ENCODE assay signal across 9 cellular contexts in the genomic region with DNA sequence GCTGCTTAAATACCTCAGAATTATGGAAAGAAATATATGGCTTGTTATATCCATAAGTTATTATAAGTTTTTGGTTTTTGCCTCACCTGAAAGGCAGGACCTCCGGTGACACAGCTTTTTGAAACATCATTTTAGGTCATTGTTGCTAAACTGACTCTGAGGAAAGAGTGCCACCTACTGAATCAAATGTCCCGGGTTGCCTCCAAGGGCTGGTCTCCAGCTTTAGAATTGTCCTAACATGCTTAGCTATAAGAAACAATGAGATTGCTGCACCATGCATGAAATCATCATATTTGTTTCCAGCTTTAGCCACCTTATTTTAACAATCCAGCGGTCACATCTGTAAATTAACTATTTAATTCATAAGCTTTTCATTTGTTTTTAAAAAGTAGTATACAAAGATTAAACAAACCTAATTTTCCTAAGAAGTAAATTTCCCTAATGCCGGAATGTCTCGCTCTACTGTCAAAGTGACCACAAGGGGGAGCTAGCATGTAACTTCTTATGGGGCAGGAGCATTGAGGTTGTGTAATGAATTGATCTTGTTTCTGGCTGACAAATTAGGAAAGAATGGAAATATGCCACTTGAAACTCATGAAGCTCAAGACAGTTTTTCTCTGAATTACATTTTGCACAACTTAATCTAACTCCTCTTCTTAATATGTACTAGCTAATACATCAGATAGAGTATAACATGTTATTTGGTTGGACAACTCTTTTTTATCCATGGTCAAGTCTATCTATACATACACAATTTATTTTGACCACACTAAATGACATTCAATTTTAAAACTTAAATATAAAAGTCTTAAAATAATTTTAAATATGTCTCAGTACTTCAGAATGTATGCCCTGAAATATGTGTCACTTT. TPM values are rescaled to one million over a fixed set of nuclear protein-coding genes. Genes with fewer than 3 reads are reported as not detected.
DNase-seq lines count a peak whose midpoint lies in the region; ATAC-seq and TF ChIP-seq lines count a peak whose summit lies in the region.
"Had no signal": no experiment of that assay in that cellular context is flagged by ENCODE, and none has a peak within 500 bp of the region (broad histone marks: within the 10 kb centered on the region; RNA-seq: fewer than 3 reads in every experiment).

No MANE protein-coding gene starts in this region.

- H3K36me3 Mint-ChIP-seq in Calu3 (ENCODE audit: insufficient read depth, unreplicated experiment) = no peaks in the 10 kb centered on the region

- ATAC-seq in GM21447 (IDR thresholded peaks at IDR 0.05; ENCODE audit: unreplicated experiment) (peak; percentile 60), HG02938 (IDR thresholded peaks at IDR 0.05; ENCODE audit: unreplicated experiment) (no peak)

- no peak overlapping the region for H3K4me3 Mint-ChIP-seq in Calu3 (ENCODE audit: low read depth, unreplicated experiment)

- intact Hi-C loops in Calu3 (cut with micrococcal nuclease; ENCODE audit: unreplicated experiment) (loop anchor here (10.0 kb wide), 1 partner anchor 230 kb away; no protein-coding TSS in a partner anchor), posterior cingulate gyrus (cut with DNase I) (no loop called here)

- no peak overlapping the region for H3K27ac Mint-ChIP-seq in Calu3 (ENCODE audit: unreplicated experiment)

- no TSS peak for BruUV-seq in Calu3 (replicated peaks; lab: Mats Ljungman, UMichigan)

- CTCF ChIA-PET in Calu3 (lab: Charles Lee) = no interaction called here

- H3K4me1 Mint-ChIP-seq in Calu3 (ENCODE audit: low read depth, unreplicated experiment) = no peaks in the 10 kb centered on the region

- peak; percentile 8 for DNase-seq in Calu3
- peak; percentile 50 for DNase-seq in M059J (ENCODE audit: low read depth)
- peak; percentile 84 for DNase-seq in SK-MEL-5 (ENCODE audit: low read depth, low spot score)
- DNase-seq in fibroblast of peridontal ligament (ENCODE audit: extremely low read depth) = peak; percentile 24
- DNase-seq in posterior cingulate gyrus = peak in 6 of 10 donors; percentile 14 to 75 (median 44)
- no peak for DNase-seq in HuH-7.5 (ENCODE audit: low spot score)

- in situ Hi-C loops in SK-MEL-5 (cut with HindIII; ENCODE audit: low pct_unique_long_range_greater_than_20kb, low sequenced_read_pairs) = loop anchor here (25.0 kb wide), 1 partner anchor 238 kb away; no protein-coding TSS in a partner anchor

- no peaks in the 10 kb centered on the region for H3K27me3 Mint-ChIP-seq in Calu3 (ENCODE audit: unreplicated experiment)

- peak; percentile 8 for TF ChIP-seq CTCF in Calu3 (IDR thresholded peaks at IDR 0.05; ENCODE audit: unreplicated experiment)

- no peaks in the 10 kb centered on the region for H3K9me3 Mint-ChIP-seq in Calu3 (ENCODE audit: low read depth, unreplicated experiment)

RNA-seq across cellular contexts. Expression of a gene that starts 6.7 kb away (rescaled TPM):
- total RNA-seq in Calu3 (2022) = not detected in 2 replicates
- total RNA-seq in M059J (2014; rRNA removed; shearing (Covaris generic)) = 1.1 and 2.4 TPM in 2 replicates
- 0.32 and 0.40 TPM in 2 replicates for total RNA-seq in SK-MEL-5 (2014; rRNA removed; shearing (Covaris generic))
- 0.63 and 0.85 TPM in 2 replicates for polyA plus RNA-seq in SK-MEL-5 (2015; cell fraction: cytosol; rRNA removed)
- polyA plus RNA-seq in SK-MEL-5 (2015; cell fraction: nucleus; rRNA removed) = 0.15 and 0.31 TPM in 2 replicates
- total RNA-seq: SJSA1 had no signal
